In the genomic region with DNA sequence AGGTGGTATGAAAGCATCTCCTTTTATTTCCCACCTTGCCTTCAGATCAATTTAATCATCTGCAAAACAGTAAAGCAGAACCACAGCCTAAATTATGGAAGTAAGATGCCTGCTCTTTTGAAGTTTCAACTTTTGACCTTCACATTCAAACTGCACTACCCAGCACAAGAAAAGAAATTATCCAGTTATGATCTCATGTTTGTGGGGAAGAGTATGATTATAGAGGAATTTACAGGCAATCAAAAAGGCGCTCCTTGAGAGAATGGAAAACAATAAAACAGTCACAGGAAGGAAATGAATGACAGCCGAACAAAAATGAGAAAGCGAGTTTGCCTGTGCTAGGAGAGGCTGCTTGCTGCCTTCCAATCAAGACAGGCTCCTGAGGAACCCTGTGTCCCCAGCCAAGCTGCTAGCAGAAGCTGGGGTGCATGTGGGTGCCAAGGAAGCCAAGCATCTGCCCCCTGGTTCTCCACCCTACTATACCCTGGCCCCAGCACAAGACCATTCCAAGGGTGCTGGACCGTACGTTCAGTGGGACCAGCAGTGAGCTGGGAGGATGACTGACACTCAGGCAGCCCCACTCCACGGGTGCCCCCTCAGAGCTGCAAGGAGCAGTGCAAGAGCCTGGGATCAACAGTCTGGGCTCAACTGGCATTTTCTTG, we compare ENCODE assay signal across 1 cellular context.
TF ChIP-seq lines count a peak whose summit lies in the region.

No MANE protein-coding gene starts in this region.

TF ChIP-seq in HEK293, 187 proteins besides CTCF, POLR2A, EP300 and RAD21 (continued from another document):
- TF ChIP-seq, protein P1, sequence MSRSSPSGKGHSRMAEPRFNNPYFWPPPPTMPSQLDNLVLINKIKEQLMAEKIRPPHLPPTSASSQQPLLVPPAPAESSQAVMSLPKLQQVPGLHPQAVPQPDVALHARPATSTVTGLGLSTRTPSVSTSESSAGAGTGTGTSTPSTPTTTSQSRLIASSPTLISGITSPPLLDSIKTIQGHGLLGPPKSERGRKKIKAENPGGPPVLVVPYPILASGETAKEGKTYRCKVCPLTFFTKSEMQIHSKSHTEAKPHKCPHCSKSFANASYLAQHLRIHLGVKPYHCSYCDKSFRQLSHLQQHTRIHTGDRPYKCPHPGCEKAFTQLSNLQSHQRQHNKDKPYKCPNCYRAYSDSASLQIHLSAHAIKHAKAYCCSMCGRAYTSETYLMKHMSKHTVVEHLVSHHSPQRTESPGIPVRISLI (tag by site-specific recombination; IDR thresholded peaks at IDR 0.05) = no peak
- TF ChIP-seq HOXC10 (CRISPR knock-in tag; IDR thresholded peaks at IDR 0.05) (no peak), ZNF830 (tag by site-specific recombination; IDR thresholded peaks at IDR 0.05; ENCODE audit: low read depth) (no peak), ZNF624 (tag by site-specific recombination; IDR thresholded peaks at IDR 0.05) (no peak), ZNF2 (tag by site-specific recombination; IDR thresholded peaks at IDR 0.05) (peak; percentile 77; the same call in 1 of the 2 replicates), ZNF341 (tag by site-specific recombination; IDR thresholded peaks at IDR 0.05; ENCODE audit: low read depth) (no peak), TCF7L2 (IDR thresholded peaks at IDR 0.05; ENCODE audit: borderline replicate concordance, low read depth, low read length) (no peak), ZNF776 (tag by site-specific recombination; IDR thresholded peaks at IDR 0.05; ENCODE audit: borderline replicate concordance) (no peak), ZNF202 (tag by site-specific recombination; IDR thresholded peaks at IDR 0.05; ENCODE audit: borderline replicate concordance) (no peak), KLF16 (tag by site-specific recombination; IDR thresholded peaks at IDR 0.05) (no peak), ZNF660 (tag by site-specific recombination; IDR thresholded peaks at IDR 0.05) (no peak; the same call in 1 of the 2 replicates), BCL11B (tag by site-specific recombination; IDR thresholded peaks at IDR 0.05; ENCODE audit: low read depth) (peak; percentile 51; the same call in 1 of the 2 replicates), ZNF600 (tag by site-specific recombination; IDR thresholded peaks at IDR 0.05) (no peak), WT1 (tag by site-specific recombination; IDR thresholded peaks at IDR 0.05) (peak; percentile 51), ZNF654 (tag by site-specific recombination; IDR thresholded peaks at IDR 0.05; ENCODE audit: low read depth) (no peak)
- TF ChIP-seq, protein P2, sequence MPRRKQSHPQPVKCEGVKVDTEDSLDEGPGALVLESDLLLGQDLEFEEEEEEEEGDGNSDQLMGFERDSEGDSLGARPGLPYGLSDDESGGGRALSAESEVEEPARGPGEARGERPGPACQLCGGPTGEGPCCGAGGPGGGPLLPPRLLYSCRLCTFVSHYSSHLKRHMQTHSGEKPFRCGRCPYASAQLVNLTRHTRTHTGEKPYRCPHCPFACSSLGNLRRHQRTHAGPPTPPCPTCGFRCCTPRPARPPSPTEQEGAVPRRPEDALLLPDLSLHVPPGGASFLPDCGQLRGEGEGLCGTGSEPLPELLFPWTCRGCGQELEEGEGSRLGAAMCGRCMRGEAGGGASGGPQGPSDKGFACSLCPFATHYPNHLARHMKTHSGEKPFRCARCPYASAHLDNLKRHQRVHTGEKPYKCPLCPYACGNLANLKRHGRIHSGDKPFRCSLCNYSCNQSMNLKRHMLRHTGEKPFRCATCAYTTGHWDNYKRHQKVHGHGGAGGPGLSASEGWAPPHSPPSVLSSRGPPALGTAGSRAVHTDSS (tag by site-specific recombination; IDR thresholded peaks at IDR 0.05) = no peak
